ENCODE assay signal across 12 cellular contexts in genomic region chr9:76161546-76161945, GRCh38.
DNase-seq lines count a peak whose midpoint lies in the region; ATAC-seq and TF ChIP-seq lines count a peak whose summit lies in the region.
"Had no signal": no experiment of that assay in that cellular context is flagged by ENCODE, and none has a peak within 500 bp of the region (broad histone marks: within the 10 kb centered on the region; RNA-seq: fewer than 3 reads in every experiment).

No MANE protein-coding gene starts in this region.

- no peaks in the 10 kb centered on the region for H3K9me3 Mint-ChIP-seq in nephron progenitor cell
- H3K9me3 Mint-ChIP-seq in activated naive CD4-positive, alpha-beta T cell treated with anti-CD3 and anti-CD28 coated beads, Interleukin-2, amount 50 U/mL, for 72 hours: no peaks in the 10 kb centered on the region

- peaks cover 67% of the 10 kb centered on the region for H3K4me1 Mint-ChIP-seq in nephron progenitor cell

- TF ChIP-seq CTCF in fibroblast of the aortic adventitia (IDR thresholded peaks at IDR 0.05; ENCODE audit: insufficient read depth, low read length): no peak
- TF ChIP-seq CTCF in nephron progenitor cell (IDR thresholded peaks at IDR 0.05): no peak

- H3K27me3 Mint-ChIP-seq in nephron progenitor cell (ENCODE audit: low read depth, poor library complexity): no peaks in the 10 kb centered on the region

- H3K4me3 Mint-ChIP-seq in nephron progenitor cell: no peak overlapping the region

- peaks cover 79% of the 10 kb centered on the region for H3K36me3 Mint-ChIP-seq in nephron progenitor cell (ENCODE audit: low read depth)
- peaks cover 0 to 13% of the 10 kb centered on the region in 2 donors for H3K36me3 Mint-ChIP-seq in activated naive CD4-positive, alpha-beta T cell treated with anti-CD3 and anti-CD28 coated beads, Interleukin-2, amount 50 U/mL, for 72 hours

- intact Hi-C loops in Right ventricle myocardium inferior (cut with DNase I): loop anchor here (10.0 kb wide), 1 partner anchor 267 kb away; the partner anchor contains the start of gene PCSK5
- intact Hi-C loops in cardiac septum (cut with DNase I): no loop called here

- H3K27ac Mint-ChIP-seq in nephron progenitor cell: peak overlapping the region; percentile 89
- no peak overlapping the region for H3K27ac Mint-ChIP-seq in activated naive CD4-positive, alpha-beta T cell treated with anti-CD3 and anti-CD28 coated beads, Interleukin-2, amount 50 U/mL, for 72 hours

- DNase-seq in Right ventricle myocardium inferior (ENCODE audit: missing footprints) (no peak), cardiac septum (ENCODE audit: low spot score) (no peak), fibroblast of the aortic adventitia (ENCODE audit: low read depth) (peak; percentile 92), nephron progenitor cell (no peak), NCI-H2081 (lab: John Stamatoyannopoulos, UW) (no peak)
- DNase-seq in activated naive CD4-positive, alpha-beta T cell treated with anti-CD3 and anti-CD28 coated beads, Interleukin-2, amount 50 U/mL, for 72 hours (ENCODE audit: low spot score in 2 of 2): no peak
- no peak for DNase-seq in effector CD4-positive, alpha-beta T cell
- DNase-seq in NK-92 treated with Interleukin-12 subunit alpha and Interleukin-12 subunit beta, amount 100 ng/mL, for 24 hours (lab: John Stamatoyannopoulos, UW): no peak
- DNase-seq: activated CD4-positive, alpha-beta T cell treated with anti-CD3 and anti-CD28 coated beads for 4 hours; cortex of kidney; head of caudate nucleus; NCI-H1048 had no signal

- no peak overlapping the region for H3K4me3 ChIP-seq in fibroblast of the aortic adventitia (ENCODE audit: low read depth, low read length)

- peak; percentile 81 for ATAC-seq in Right ventricle myocardium inferior
- no peak for ATAC-seq in activated naive CD4-positive, alpha-beta T cell treated with anti-CD3 and anti-CD28 coated beads, Interleukin-2, amount 50 U/mL, for 72 hours
